Comparison of ENCODE assay signal across 28 cellular contexts in the genomic region with DNA sequence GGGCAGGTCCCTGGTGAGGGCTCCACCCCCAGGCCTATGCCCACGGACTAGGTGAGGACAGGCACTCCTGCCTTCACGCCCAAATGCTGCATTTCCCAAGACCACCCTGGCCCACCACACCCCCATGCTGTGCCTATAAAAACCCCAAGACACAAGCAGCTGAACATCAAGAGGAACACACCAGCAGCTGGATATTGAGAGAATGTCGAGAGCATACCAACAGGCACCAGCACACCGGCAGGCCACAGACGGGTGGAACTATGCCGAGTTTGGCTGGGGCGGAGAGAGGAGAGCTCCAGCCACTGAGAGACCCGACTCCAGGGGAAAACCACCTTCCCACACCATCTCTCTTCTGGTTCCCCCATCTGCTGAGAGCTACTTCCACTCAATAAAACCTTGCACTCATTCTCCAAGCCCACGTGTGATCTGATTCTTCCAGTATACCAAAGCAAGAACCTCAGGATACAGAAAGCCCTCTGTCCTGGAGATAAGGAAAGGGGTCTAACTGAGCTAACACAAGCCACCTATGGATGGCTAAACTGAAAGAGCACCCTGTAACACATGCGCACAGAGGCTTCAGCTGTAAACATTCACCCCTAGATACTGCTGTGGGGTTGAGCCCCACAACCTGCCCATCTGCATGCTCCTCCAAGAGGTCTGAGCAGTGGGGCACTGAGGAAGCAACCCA.
"Had no signal": no experiment of that assay in that cellular context is flagged by ENCODE, and none has a peak within 500 bp of the region (broad histone marks: within the 10 kb centered on the region; RNA-seq: fewer than 3 reads in every experiment).

No MANE protein-coding gene starts in this region.

- H3K9me3 ChIP-seq: left lung, lower lobe of right lung, ovary, right atrium auricular region, spleen, suprapubic skin, thoracic aorta, tibial artery, upper lobe of left lung, vagina had no signal

- H3K27me3 ChIP-seq: left lung, neural progenitor cell, ovary, right atrium auricular region, spleen, suprapubic skin, tibial artery, upper lobe of left lung, vagina had no signal

- H3K27me3 Mint-ChIP-seq: naive B cell; progenitor cell of endocrine pancreas; stimulated activated naive CD8-positive, alpha-beta T cell treated with anti-CD3 and anti-CD28 coated beads, Interleukin-15, Interleukin-2, amounts not matched to agents 100 ng/mL and 50 ng/mL, for 24 hours had no signal

- H3K4me3 Mint-ChIP-seq: immature natural killer cell; naive B cell; natural killer cell; nephron progenitor cell; neural progenitor cell; stimulated activated effector memory CD8-positive, alpha-beta T cell treated with anti-CD3 and anti-CD28 coated beads, Interleukin-12 subunit alpha, Interleukin-12 subunit beta, amount 100 ng/mL, for 72 hours; stimulated activated naive CD8-positive, alpha-beta T cell treated with anti-CD3 and anti-CD28 coated beads, Interleukin-15, Interleukin-2, amounts not matched to agents 100 ng/mL and 50 ng/mL, for 24 hours had no signal

- H3K9me3 Mint-ChIP-seq: immature natural killer cell; naive B cell; natural killer cell; neural progenitor cell; stimulated activated effector memory CD8-positive, alpha-beta T cell treated with anti-CD3 and anti-CD28 coated beads, Interleukin-12 subunit alpha, Interleukin-12 subunit beta, amount 100 ng/mL, for 72 hours; stimulated activated naive CD8-positive, alpha-beta T cell treated with anti-CD3 and anti-CD28 coated beads, Interleukin-15, Interleukin-2, amounts not matched to agents 100 ng/mL and 50 ng/mL, for 24 hours had no signal

- H3K4me1 ChIP-seq: left lung, lower lobe of right lung, neural progenitor cell, right atrium auricular region, spleen, upper lobe of left lung, vagina had no signal

- ATAC-seq: left colon; left lung; lower lobe of right lung; natural killer cell; sciatic nerve; stimulated activated effector memory CD8-positive, alpha-beta T cell treated with anti-CD3 and anti-CD28 coated beads, Interleukin-12 subunit alpha, Interleukin-12 subunit beta, amount 100 ng/mL, for 72 hours had no signal

- H3K4me2 ChIP-seq: neural progenitor cell had no signal

- H3K4me1 Mint-ChIP-seq: immature natural killer cell; naive B cell; neural progenitor cell; stimulated activated effector memory CD8-positive, alpha-beta T cell treated with anti-CD3 and anti-CD28 coated beads, Interleukin-12 subunit alpha, Interleukin-12 subunit beta, amount 100 ng/mL, for 72 hours had no signal

- H3K9ac ChIP-seq: neural progenitor cell had no signal

- H2AFZ ChIP-seq: neural progenitor cell had no signal

- H3K27ac Mint-ChIP-seq: immature natural killer cell; natural killer cell; nephron progenitor cell; neural progenitor cell; progenitor cell of endocrine pancreas; stimulated activated effector memory CD8-positive, alpha-beta T cell treated with anti-CD3 and anti-CD28 coated beads, Interleukin-12 subunit alpha, Interleukin-12 subunit beta, amount 100 ng/mL, for 72 hours; stimulated activated naive CD8-positive, alpha-beta T cell treated with anti-CD3 and anti-CD28 coated beads, Interleukin-15, Interleukin-2, amounts not matched to agents 100 ng/mL and 50 ng/mL, for 24 hours had no signal

- H3K27ac ChIP-seq: left lung, lower lobe of right lung, neural progenitor cell, ovary, right atrium auricular region, spleen, suprapubic skin, thoracic aorta, tibial artery, upper lobe of left lung, vagina had no signal

- H3K36me3 Mint-ChIP-seq: natural killer cell; neural progenitor cell; stimulated activated effector memory CD8-positive, alpha-beta T cell treated with anti-CD3 and anti-CD28 coated beads, Interleukin-12 subunit alpha, Interleukin-12 subunit beta, amount 100 ng/mL, for 72 hours had no signal

- H3K4me3 ChIP-seq: left lung, lower lobe of right lung, neural progenitor cell, ovary, right atrium auricular region, spleen, suprapubic skin, thoracic aorta, tibial artery, upper lobe of left lung, vagina had no signal

- FAIRE-seq: islet of Langerhans, kidney, small intestine had no signal

- DNase-seq: hypothalamus; immature natural killer cell; kidney; left colon; left lung; lower lobe of right lung; mammary epithelial cell; mesenchymal stem cell; naive B cell; natural killer cell; nephron progenitor cell; ovary; small intestine; spleen; stimulated activated CD4-positive, alpha-beta T cell treated with anti-CD3 and anti-CD28 coated beads, Interleukin-4, amount 100 ng/mL, for 24 hours; stimulated activated naive CD4-positive, alpha-beta T cell; tibial artery; upper lobe of left lung had no signal

- H3K36me3 ChIP-seq: left lung, lower lobe of right lung, neural progenitor cell, ovary, right atrium auricular region, suprapubic skin, thoracic aorta, tibial artery, upper lobe of left lung, vagina had no signal
